In genomic region chr11:126062679-126063509, GRCh38 we compare ENCODE assay signal across 1 cellular context.
A peak's percentile ranks its signal among the peaks of the same experiment; 100 is the strongest.
TF ChIP-seq lines count a peak whose summit lies in the region.

Gene CDON (minus strand): TSS chr11:126062866. CDS start chr11:126023476, 39,390 bp downstream.

TF ChIP-seq in K562, 482 proteins besides CTCF, POLR2A, EP300 and RAD21 (continued from another document and continues in another):
- TF ChIP-seq, protein P1, sequence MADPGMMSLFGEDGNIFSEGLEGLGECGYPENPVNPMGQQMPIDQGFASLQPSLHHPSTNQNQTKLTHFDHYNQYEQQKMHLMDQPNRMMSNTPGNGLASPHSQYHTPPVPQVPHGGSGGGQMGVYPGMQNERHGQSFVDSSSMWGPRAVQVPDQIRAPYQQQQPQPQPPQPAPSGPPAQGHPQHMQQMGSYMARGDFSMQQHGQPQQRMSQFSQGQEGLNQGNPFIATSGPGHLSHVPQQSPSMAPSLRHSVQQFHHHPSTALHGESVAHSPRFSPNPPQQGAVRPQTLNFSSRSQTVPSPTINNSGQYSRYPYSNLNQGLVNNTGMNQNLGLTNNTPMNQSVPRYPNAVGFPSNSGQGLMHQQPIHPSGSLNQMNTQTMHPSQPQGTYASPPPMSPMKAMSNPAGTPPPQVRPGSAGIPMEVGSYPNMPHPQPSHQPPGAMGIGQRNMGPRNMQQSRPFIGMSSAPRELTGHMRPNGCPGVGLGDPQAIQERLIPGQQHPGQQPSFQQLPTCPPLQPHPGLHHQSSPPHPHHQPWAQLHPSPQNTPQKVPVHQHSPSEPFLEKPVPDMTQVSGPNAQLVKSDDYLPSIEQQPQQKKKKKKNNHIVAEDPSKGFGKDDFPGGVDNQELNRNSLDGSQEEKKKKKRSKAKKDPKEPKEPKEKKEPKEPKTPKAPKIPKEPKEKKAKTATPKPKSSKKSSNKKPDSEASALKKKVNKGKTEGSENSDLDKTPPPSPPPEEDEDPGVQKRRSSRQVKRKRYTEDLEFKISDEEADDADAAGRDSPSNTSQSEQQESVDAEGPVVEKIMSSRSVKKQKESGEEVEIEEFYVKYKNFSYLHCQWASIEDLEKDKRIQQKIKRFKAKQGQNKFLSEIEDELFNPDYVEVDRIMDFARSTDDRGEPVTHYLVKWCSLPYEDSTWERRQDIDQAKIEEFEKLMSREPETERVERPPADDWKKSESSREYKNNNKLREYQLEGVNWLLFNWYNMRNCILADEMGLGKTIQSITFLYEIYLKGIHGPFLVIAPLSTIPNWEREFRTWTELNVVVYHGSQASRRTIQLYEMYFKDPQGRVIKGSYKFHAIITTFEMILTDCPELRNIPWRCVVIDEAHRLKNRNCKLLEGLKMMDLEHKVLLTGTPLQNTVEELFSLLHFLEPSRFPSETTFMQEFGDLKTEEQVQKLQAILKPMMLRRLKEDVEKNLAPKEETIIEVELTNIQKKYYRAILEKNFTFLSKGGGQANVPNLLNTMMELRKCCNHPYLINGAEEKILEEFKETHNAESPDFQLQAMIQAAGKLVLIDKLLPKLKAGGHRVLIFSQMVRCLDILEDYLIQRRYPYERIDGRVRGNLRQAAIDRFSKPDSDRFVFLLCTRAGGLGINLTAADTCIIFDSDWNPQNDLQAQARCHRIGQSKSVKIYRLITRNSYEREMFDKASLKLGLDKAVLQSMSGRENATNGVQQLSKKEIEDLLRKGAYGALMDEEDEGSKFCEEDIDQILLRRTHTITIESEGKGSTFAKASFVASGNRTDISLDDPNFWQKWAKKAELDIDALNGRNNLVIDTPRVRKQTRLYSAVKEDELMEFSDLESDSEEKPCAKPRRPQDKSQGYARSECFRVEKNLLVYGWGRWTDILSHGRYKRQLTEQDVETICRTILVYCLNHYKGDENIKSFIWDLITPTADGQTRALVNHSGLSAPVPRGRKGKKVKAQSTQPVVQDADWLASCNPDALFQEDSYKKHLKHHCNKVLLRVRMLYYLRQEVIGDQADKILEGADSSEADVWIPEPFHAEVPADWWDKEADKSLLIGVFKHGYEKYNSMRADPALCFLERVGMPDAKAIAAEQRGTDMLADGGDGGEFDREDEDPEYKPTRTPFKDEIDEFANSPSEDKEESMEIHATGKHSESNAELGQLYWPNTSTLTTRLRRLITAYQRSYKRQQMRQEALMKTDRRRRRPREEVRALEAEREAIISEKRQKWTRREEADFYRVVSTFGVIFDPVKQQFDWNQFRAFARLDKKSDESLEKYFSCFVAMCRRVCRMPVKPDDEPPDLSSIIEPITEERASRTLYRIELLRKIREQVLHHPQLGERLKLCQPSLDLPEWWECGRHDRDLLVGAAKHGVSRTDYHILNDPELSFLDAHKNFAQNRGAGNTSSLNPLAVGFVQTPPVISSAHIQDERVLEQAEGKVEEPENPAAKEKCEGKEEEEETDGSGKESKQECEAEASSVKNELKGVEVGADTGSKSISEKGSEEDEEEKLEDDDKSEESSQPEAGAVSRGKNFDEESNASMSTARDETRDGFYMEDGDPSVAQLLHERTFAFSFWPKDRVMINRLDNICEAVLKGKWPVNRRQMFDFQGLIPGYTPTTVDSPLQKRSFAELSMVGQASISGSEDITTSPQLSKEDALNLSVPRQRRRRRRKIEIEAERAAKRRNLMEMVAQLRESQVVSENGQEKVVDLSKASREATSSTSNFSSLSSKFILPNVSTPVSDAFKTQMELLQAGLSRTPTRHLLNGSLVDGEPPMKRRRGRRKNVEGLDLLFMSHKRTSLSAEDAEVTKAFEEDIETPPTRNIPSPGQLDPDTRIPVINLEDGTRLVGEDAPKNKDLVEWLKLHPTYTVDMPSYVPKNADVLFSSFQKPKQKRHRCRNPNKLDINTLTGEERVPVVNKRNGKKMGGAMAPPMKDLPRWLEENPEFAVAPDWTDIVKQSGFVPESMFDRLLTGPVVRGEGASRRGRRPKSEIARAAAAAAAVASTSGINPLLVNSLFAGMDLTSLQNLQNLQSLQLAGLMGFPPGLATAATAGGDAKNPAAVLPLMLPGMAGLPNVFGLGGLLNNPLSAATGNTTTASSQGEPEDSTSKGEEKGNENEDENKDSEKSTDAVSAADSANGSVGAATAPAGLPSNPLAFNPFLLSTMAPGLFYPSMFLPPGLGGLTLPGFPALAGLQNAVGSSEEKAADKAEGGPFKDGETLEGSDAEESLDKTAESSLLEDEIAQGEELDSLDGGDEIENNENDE (IDR thresholded peaks at IDR 0.05; ENCODE audit: low read depth, low read length), result no peak
- TF ChIP-seq FUS (optimal IDR thresholded peaks at IDR 0.05; ENCODE audit: low read depth, low read length) (no peak), ZNF830 (CRISPR knock-in tag; IDR thresholded peaks at IDR 0.05) (no peak), ZKSCAN1 (IDR thresholded peaks at IDR 0.05; ENCODE audit: low read depth, low read length) (no peak), ZKSCAN3 (CRISPR knock-in tag; IDR thresholded peaks at IDR 0.05) (no peak), NFXL1 (CRISPR knock-in tag; IDR thresholded peaks at IDR 0.05) (no peak), ETV5 (CRISPR knock-in tag; IDR thresholded peaks at IDR 0.05; ENCODE audit: low read depth) (no peak), ZBTB33 (CRISPR knock-in tag; IDR thresholded peaks at IDR 0.05) (no peak), SETDB1 (IDR thresholded peaks at IDR 0.05; ENCODE audit: low read length) (no peak), E2F4 (CRISPR knock-in tag; IDR thresholded peaks at IDR 0.05; ENCODE audit: low read depth) (no peak), ZNF699 (CRISPR knock-in tag; IDR thresholded peaks at IDR 0.05; ENCODE audit: insufficient replicate concordance) (no peak), ZNF24 (IDR thresholded peaks at IDR 0.05) (no peak), RBFOX2 (IDR thresholded peaks at IDR 0.05; ENCODE audit: low read depth, low read length) (peak; percentile 55), EZH2 (IDR thresholded peaks at IDR 0.05; ENCODE audit: borderline replicate concordance, low read depth, low read length) (no peak), SNRNP70 (optimal IDR thresholded peaks at IDR 0.05; ENCODE audit: low read depth, low read length) (no peak), BRCA1 (IDR thresholded peaks at IDR 0.05) (no peak), BRCA1 (CRISPR knock-in tag; IDR thresholded peaks at IDR 0.05) (no peak), CUX1 (CRISPR knock-in tag; IDR thresholded peaks at IDR 0.05) (no peak), GABPB2 (CRISPR knock-in tag; conservative IDR thresholded peaks at IDR 0.05) (no peak), ERF (CRISPR knock-in tag; IDR thresholded peaks at IDR 0.05) (peak; percentile 58; the same call in 1 of the 2 replicates), NCOR1 (IDR thresholded peaks at IDR 0.05) (no peak), ASH1L (IDR thresholded peaks at IDR 0.05; ENCODE audit: borderline replicate concordance, low read depth, partially characterized antibody) (peak; percentile 85), CBX3 (IDR thresholded peaks at IDR 0.05; ENCODE audit: borderline replicate concordance in 1 of 2, low read length in 2 of 2) (no peak), USF1 (CRISPR knock-in tag; IDR thresholded peaks at IDR 0.05) (no peak), NONO (IDR thresholded peaks at IDR 0.05; ENCODE audit: low read depth in 2 of 2, low read length in 1 of 2) (peak in 1 of 2 experiments; percentile 100; a peak in 2 of 4 replicates), NFE2L1 (tag; IDR thresholded peaks at IDR 0.05; ENCODE audit: borderline replicate concordance, low read depth) (no peak), SMAD2 (IDR thresholded peaks at IDR 0.05; ENCODE audit: low read depth, low read length) (no peak)
- TF ChIP-seq, protein P2, sequence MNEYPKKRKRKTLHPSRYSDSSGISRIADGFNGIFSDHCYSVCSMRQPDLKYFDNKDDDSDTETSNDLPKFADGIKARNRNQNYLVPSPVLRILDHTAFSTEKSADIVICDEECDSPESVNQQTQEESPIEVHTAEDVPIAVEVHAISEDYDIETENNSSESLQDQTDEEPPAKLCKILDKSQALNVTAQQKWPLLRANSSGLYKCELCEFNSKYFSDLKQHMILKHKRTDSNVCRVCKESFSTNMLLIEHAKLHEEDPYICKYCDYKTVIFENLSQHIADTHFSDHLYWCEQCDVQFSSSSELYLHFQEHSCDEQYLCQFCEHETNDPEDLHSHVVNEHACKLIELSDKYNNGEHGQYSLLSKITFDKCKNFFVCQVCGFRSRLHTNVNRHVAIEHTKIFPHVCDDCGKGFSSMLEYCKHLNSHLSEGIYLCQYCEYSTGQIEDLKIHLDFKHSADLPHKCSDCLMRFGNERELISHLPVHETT (CRISPR knock-in tag; conservative IDR thresholded peaks at IDR 0.05 in 1 of 2, IDR thresholded peaks at IDR 0.05 in 1 of 2), result no peak
- TF ChIP-seq, protein P3, sequence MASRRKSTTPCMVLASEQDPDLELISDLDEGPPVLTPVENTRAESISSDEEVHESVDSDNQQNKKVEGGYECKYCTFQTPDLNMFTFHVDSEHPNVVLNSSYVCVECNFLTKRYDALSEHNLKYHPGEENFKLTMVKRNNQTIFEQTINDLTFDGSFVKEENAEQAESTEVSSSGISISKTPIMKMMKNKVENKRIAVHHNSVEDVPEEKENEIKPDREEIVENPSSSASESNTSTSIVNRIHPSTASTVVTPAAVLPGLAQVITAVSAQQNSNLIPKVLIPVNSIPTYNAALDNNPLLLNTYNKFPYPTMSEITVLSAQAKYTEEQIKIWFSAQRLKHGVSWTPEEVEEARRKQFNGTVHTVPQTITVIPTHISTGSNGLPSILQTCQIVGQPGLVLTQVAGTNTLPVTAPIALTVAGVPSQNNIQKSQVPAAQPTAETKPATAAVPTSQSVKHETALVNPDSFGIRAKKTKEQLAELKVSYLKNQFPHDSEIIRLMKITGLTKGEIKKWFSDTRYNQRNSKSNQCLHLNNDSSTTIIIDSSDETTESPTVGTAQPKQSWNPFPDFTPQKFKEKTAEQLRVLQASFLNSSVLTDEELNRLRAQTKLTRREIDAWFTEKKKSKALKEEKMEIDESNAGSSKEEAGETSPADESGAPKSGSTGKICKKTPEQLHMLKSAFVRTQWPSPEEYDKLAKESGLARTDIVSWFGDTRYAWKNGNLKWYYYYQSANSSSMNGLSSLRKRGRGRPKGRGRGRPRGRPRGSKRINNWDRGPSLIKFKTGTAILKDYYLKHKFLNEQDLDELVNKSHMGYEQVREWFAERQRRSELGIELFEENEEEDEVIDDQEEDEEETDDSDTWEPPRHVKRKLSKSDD (conservative IDR thresholded peaks at IDR 0.05; ENCODE audit: low read length), result no peak
- TF ChIP-seq, protein P4, sequence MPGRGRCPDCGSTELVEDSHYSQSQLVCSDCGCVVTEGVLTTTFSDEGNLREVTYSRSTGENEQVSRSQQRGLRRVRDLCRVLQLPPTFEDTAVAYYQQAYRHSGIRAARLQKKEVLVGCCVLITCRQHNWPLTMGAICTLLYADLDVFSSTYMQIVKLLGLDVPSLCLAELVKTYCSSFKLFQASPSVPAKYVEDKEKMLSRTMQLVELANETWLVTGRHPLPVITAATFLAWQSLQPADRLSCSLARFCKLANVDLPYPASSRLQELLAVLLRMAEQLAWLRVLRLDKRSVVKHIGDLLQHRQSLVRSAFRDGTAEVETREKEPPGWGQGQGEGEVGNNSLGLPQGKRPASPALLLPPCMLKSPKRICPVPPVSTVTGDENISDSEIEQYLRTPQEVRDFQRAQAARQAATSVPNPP (IDR thresholded peaks at IDR 0.05; ENCODE audit: borderline replicate concordance, insufficient read depth, insufficient read length), result no peak
